ENCODE assay signal across 31 cellular contexts in genomic region chr10:72034040-72034499, GRCh38. TPM values are rescaled to one million over a fixed set of nuclear protein-coding genes. Genes with fewer than 3 reads are reported as not detected.
DNase-seq lines count a peak whose midpoint lies in the region; ATAC-seq, FAIRE-seq and TF ChIP-seq lines count a peak whose summit lies in the region.
"Had no signal": no experiment of that assay in that cellular context is flagged by ENCODE, and none has a peak within 500 bp of the region (broad histone marks: within the 10 kb centered on the region; RNA-seq: fewer than 3 reads in every experiment).

No MANE protein-coding gene starts in this region.

- no peak overlapping the region for H2BK12ac ChIP-seq in neuronal stem cell (ENCODE audit: low read length)

- H3K9me3 ChIP-seq in HepG2 (ENCODE audit: low read length), result no peaks in the 10 kb centered on the region
- H3K9me3 ChIP-seq in right lobe of liver, result no peaks in the 10 kb centered on the region
- H3K9me3 ChIP-seq in neuronal stem cell (replicated peaks in 1 of 2; ENCODE audit: control insufficient read depth in 2 of 2, insufficient read depth in 1 of 2, low read depth in 1 of 2, low read length in 2 of 2), result no peaks in the 10 kb centered on the region
- H3K9me3 ChIP-seq: BE2C, colonic mucosa, esophagus squamous epithelium, neutrophil, Peyer's patch, prostate gland had no signal

- H3K9ac ChIP-seq in HepG2 (ENCODE audit: insufficient read depth, low read depth, low read length), result peak overlapping the region; percentile 58
- no peak overlapping the region for H3K9ac ChIP-seq in neuronal stem cell (ENCODE audit: low read depth, low read length, poor library complexity)

- H4K20me1 ChIP-seq in HepG2 (ENCODE audit: insufficient read depth, low read length), result no peaks in the 10 kb centered on the region

- H3K79me2 ChIP-seq in HepG2 (ENCODE audit: insufficient read depth, low read length), result peaks cover 13% of the 10 kb centered on the region

- H3K18ac ChIP-seq in neuronal stem cell (ENCODE audit: low read length), result peak overlapping the region; percentile 50

- H3K36me3 ChIP-seq in HepG2 (replicated peaks in 1 of 2; ENCODE audit: control insufficient read depth in 1 of 2, insufficient read depth in 2 of 2, low read length in 2 of 2) (no peaks in the 10 kb centered on the region), right lobe of liver (no peaks in the 10 kb centered on the region), neuronal stem cell (replicated peaks in 1 of 2; ENCODE audit: control insufficient read depth in 2 of 2, insufficient read depth in 2 of 2, low read length in 2 of 2) (no peaks in the 10 kb centered on the region)
- H3K36me3 ChIP-seq: BE2C, brain microvascular endothelial cell, colonic mucosa, esophagus squamous epithelium, neutrophil, Peyer's patch, prostate gland had no signal

- FAIRE-seq in HepG2 (lab: Jason Lieb, UNC), result no peak

- peak overlapping the region; percentile 59 for H3K4me2 ChIP-seq in HepG2 (ENCODE audit: low read depth, low read length)
- no peak overlapping the region for H3K4me2 ChIP-seq in neuronal stem cell (ENCODE audit: insufficient read depth, low read length, poor library complexity, severe bottlenecking)
- H3K4me2 ChIP-seq: smooth muscle cell had no signal

- POLR2A ChIA-PET in HepG2 (lab: Yijun Ruan, JAX), result interaction anchor here (1.3 to 5.8 kb wide), 2 partner anchors 10 to 85 kb away, joined by 3 to 67 read pairs; no protein-coding TSS in a partner anchor

- intact Hi-C loops in HepG2 (cut with micrococcal nuclease; ENCODE audit: unreplicated experiment), result no loop called here
- intact Hi-C loops in right lobe of liver (cut with DNase I), result no loop called here

- H2AK5ac ChIP-seq in neuronal stem cell (ENCODE audit: low read depth, low read length), result no peak overlapping the region

- H2BK15ac ChIP-seq in neuronal stem cell (ENCODE audit: low read length), result no peak overlapping the region

- no peak for TF ChIP-seq RAD21 in HepG2 (CRISPR knock-in tag; IDR thresholded peaks at IDR 0.05)

- H3K23ac ChIP-seq in neuronal stem cell (ENCODE audit: low read depth, low read length, poor library complexity), result no peak overlapping the region

- H2BK5ac ChIP-seq in neuronal stem cell (ENCODE audit: low read length), result no peak overlapping the region

- H3K4me3 ChIP-seq in HepG2 (replicated peaks in 1 of 3; ENCODE audit: insufficient read depth in 1 of 3, low read depth in 2 of 3, low read length in 3 of 3) (peak overlapping the region in 1 of 3 experiments; percentile 41; a peak in 2 of 6 replicates), right lobe of liver (no peak overlapping the region), neuronal stem cell (ENCODE audit: low read length in 2 of 2) (no peak overlapping the region)
- H3K4me3 ChIP-seq: colonic mucosa, esophagus squamous epithelium, Peyer's patch, prostate gland, smooth muscle cell had no signal

- H3K4me1 ChIP-seq in HepG2 (ENCODE audit: insufficient read depth, low read length) (peaks cover 99% of the 10 kb centered on the region), right lobe of liver (peaks cover 0 to 6% (median 0%) of the 10 kb centered on the region in 4 donors), neuronal stem cell (ENCODE audit: control insufficient read depth in 2 of 2, insufficient read depth in 1 of 2, low read depth in 1 of 2, low read length in 2 of 2) (peaks cover 23 to 32% of the 10 kb centered on the region in 2 donors)
- H3K4me1 ChIP-seq: BE2C, colonic mucosa, Peyer's patch, prostate gland had no signal

- no peak overlapping the region for H3K4ac ChIP-seq in neuronal stem cell (ENCODE audit: low read length)

- no TSS peak for BruUV-seq in HepG2 (replicated peaks; lab: Mats Ljungman, UMichigan)

- H3K79me1 ChIP-seq in neuronal stem cell (ENCODE audit: low read depth, low read length), result no peaks in the 10 kb centered on the region

- no peak overlapping the region for H3K14ac ChIP-seq in neuronal stem cell (ENCODE audit: low read length)

- no peak overlapping the region for H2BK120ac ChIP-seq in neuronal stem cell (ENCODE audit: low read depth, low read length)

- H3K27me3 ChIP-seq in HepG2 (ENCODE audit: control insufficient read depth in 1 of 2, insufficient read depth in 2 of 2, low read length in 2 of 2) (no peaks in the 10 kb centered on the region), right lobe of liver (no peaks in the 10 kb centered on the region), layer of hippocampus (ENCODE audit: control insufficient read depth, insufficient read depth, low read length) (no peaks in the 10 kb centered on the region), neuronal stem cell (ENCODE audit: control insufficient read depth in 3 of 3, insufficient read depth in 3 of 3, low read depth in 1 of 3, low read length in 3 of 3) (no peaks in the 10 kb centered on the region)
- H3K27me3 ChIP-seq: BE2C, colonic mucosa, Peyer's patch had no signal

- TF ChIP-seq CTCF in HepG2 (CRISPR knock-in tag; IDR thresholded peaks at IDR 0.05) (no peak), right lobe of liver (IDR thresholded peaks at IDR 0.05) (no peak)

- H4K91ac ChIP-seq in neuronal stem cell (ENCODE audit: low read depth, low read length, poor library complexity), result no peak overlapping the region

- ATAC-seq in HepG2, result no peak
- ATAC-seq in right lobe of liver, result no peak
- no peak for ATAC-seq in GM19328 (IDR thresholded peaks at IDR 0.05; ENCODE audit: unreplicated experiment)
- ATAC-seq: activated T-cell treated with anti-CD3 and anti-CD28 coated beads, Interleukin-2, amount 50 U/mL, for 72 hours; HCT116 had no signal

- TF ChIP-seq EP300 in HepG2 (IDR thresholded peaks at IDR 0.05; ENCODE audit: low read depth in 2 of 2, low read length in 2 of 2) (no peak; a peak in 1 of 4 replicates), HepG2 (CRISPR knock-in tag; IDR thresholded peaks at IDR 0.05; ENCODE audit: borderline replicate concordance) (no peak)

- peak; percentile 55 for DNase-seq in HepG2 (ENCODE audit: low spot score)
- DNase-seq in right lobe of liver, result no peak
- DNase-seq in neuronal stem cell (ENCODE audit: low spot score), result no peak
- no peak for DNase-seq in NCI-H1694 (lab: John Stamatoyannopoulos, UW)
- DNase-seq in central memory CD4-positive, alpha-beta T cell, result no peak
- no peak for DNase-seq in DMS79 (lab: John Stamatoyannopoulos, UW)
- DNase-seq: activated CD4-positive, alpha-beta T cell treated with anti-CD3 and anti-CD28 coated beads, Interleukin-2, amount 50 U/mL, for 4 hours; activated naive CD4-positive, alpha-beta T cell treated with Interleukin-2 at 50 U/mL for 16 hours; activated T-cell treated with anti-CD3 and anti-CD28 coated beads, Interleukin-2, amount 50 U/mL, for 72 hours; BE2C; brain microvascular endothelial cell; colonic mucosa; DMS79 treated with DMSO at 0.1 percent for 48 hours; esophagus squamous epithelium; foreskin melanocyte; GF-D8; hippocampal formation; NCI-H1092 treated with DMSO at 0.1 percent for 48 hours; NCI-H1930; NCI-H2227 treated with DMSO at 0.1 percent for 48 hours; NCI-H526 treated with DMSO at 0.1 percent for 48 hours; Peyer's patch; stimulated activated CD4-positive, alpha-beta T cell treated with anti-CD3 and anti-CD28 coated beads, Interleukin-1b, Interleukin-23, amount 100 ng/mL, for 48 hours; SW 1271; T1000 had no signal

- 47% methylated on average over 5 of the region's 12 CpGs for WGBS in HepG2 (ENCODE audit: low lambda C conversion rate)
- 92% methylated on average over 6 of the region's 12 CpGs for WGBS in right lobe of liver (ENCODE audit: insufficient coverage, low coverage, low lambda C conversion rate, missing lambda C conversion rate)
- no CpG with 5 or more reads among the region's 12 CpGs for WGBS in neuronal stem cell (ENCODE audit: extremely low coverage in 2 of 2, insufficient read length in 2 of 2, insufficient replicate concordance in 1 of 2), 2 donors

- TF ChIP-seq POLR2A in HepG2 (IDR thresholded peaks at IDR 0.05; ENCODE audit: insufficient read depth in 1 of 2, low read depth in 2 of 2, low read length in 2 of 2) (no peak), right lobe of liver (IDR thresholded peaks at IDR 0.05) (no peak)

- H4K8ac ChIP-seq in neuronal stem cell (ENCODE audit: low read depth, low read length), result no peak overlapping the region

- CTCF ChIA-PET in HepG2 (lab: Yijun Ruan, JAX; ENCODE audit: low intra/inter-chr PET ratio, low total read pairs), result no interaction called here

- H3K27ac ChIP-seq in HepG2 (ENCODE audit: extremely low read length, insufficient read depth, low read length), result peak overlapping the region; percentile 75
- H3K27ac ChIP-seq in right lobe of liver, result no peak overlapping the region
- peak overlapping the region; percentile 46 for H3K27ac ChIP-seq in layer of hippocampus (ENCODE audit: low read depth, low read length)
- no peak overlapping the region for H3K27ac ChIP-seq in neuronal stem cell (replicated peaks; ENCODE audit: low read length)
- H3K27ac ChIP-seq: brain microvascular endothelial cell, colonic mucosa, esophagus squamous epithelium, neutrophil, Peyer's patch, prostate gland had no signal

- in situ Hi-C loops in HepG2 (cut with HindIII; ENCODE audit: extremely low pct_ligation_motif_present, low pct_unique_long_range_greater_than_20kb), result loop anchor here (5.0 to 25.0 kb wide), 2 partner anchors 52 to 697 kb away; no protein-coding TSS in a partner anchor

- H2AFZ ChIP-seq in HepG2 (ENCODE audit: low read length), result peak overlapping the region; percentile 52
- H2AFZ ChIP-seq in neuronal stem cell (ENCODE audit: low read length), result peak overlapping the region; percentile 38

RNA-seq across cellular contexts. Expression of gene SPOCK2, which starts 54.3 kb away (rescaled TPM):
- total RNA-seq in HepG2 (2016; rRNA removed; fragmentation: Illumina TruSeq; extraction: Trizol), result 4.7 and 8.6 TPM in 2 replicates
- 1.9 and 2.3 TPM in 2 replicates for total RNA-seq in HepG2 (2016; cell fraction: cytosol; rRNA removed; fragmentation: Illumina TruSeq; extraction: Trizol; ENCODE audit: low read depth)
- 5.6 and 7.5 TPM in 2 replicates for total RNA-seq in HepG2 (2016; cell fraction: insoluble cytoplasmic fraction; rRNA removed; fragmentation: Illumina TruSeq; extraction: Trizol)
- 4.9 and 6.3 TPM in 2 replicates for total RNA-seq in HepG2 (2016; cell fraction: membrane; rRNA removed; fragmentation: Illumina TruSeq; extraction: Trizol)
- total RNA-seq in HepG2 (2016; cell fraction: nucleus; rRNA removed; fragmentation: Illumina TruSeq; extraction: Trizol), result 4.5 and 7.0 TPM in 2 replicates
- 30.6 and 49.8 TPM in 2 replicates for polyA plus RNA-seq in HepG2 (2011; rRNA removed)
- 36.8 and 39.8 TPM in 2 replicates for polyA plus RNA-seq in HepG2 (2011; cell fraction: cytosol; rRNA removed)
- 38.0 and 46.6 TPM in 2 replicates for polyA plus RNA-seq in HepG2 (2011; cell fraction: nucleus; rRNA removed)
- polyA plus RNA-seq in HepG2 (2012), result 3.4 and 5.3 TPM in 2 replicates
- polyA plus RNA-seq in HepG2 (2016; cell fraction: cytosol; fragmentation: Illumina TruSeq; extraction: Trizol; ENCODE audit: low read depth), result 2.4 and 2.5 TPM in 2 replicates
- 4.6 and 4.7 TPM in 2 replicates for polyA plus RNA-seq in HepG2 (2016; cell fraction: insoluble cytoplasmic fraction; fragmentation: Illumina TruSeq; extraction: Trizol; ENCODE audit: low read depth)
- polyA plus RNA-seq in HepG2 (2016; cell fraction: membrane; fragmentation: Illumina TruSeq; extraction: Trizol; ENCODE audit: low read depth), result 3.8 and 5.6 TPM in 2 replicates
- polyA plus RNA-seq in HepG2 (2016; cell fraction: nucleus; fragmentation: Illumina TruSeq; extraction: Trizol; ENCODE audit: insufficient read depth, low read depth), result 12.2 and 13.8 TPM in 2 replicates
- polyA minus RNA-seq in HepG2 (2011; rRNA and poly(A)+ RNA removed; ENCODE audit: low replicate concordance), result 2.5 and 69.1 TPM in 2 replicates
- polyA minus RNA-seq in HepG2 (2011; cell fraction: cytosol; rRNA and poly(A)+ RNA removed), result 20.4 and 35.1 TPM in 2 replicates
- polyA minus RNA-seq in HepG2 (2011; cell fraction: nucleus; rRNA and poly(A)+ RNA removed), result 8.9 and 15.5 TPM in 2 replicates
- 1 to 10 TPM in 4 of 6 experiments, under 1 TPM in 2; 0.72 to 3.0 (median 1.2) TPM for total RNA-seq in right lobe of liver
- polyA plus RNA-seq in neuronal stem cell (2013, experiment 1 of 2), result 1.0 TPM
- polyA plus RNA-seq in neuronal stem cell (2013, experiment 2 of 2), result 1.0 TPM
- polyA plus RNA-seq: smooth muscle cell had no signal

Comparison
In these comparisons a context has a peak if more than half of its experiments do, and no peak if none do; other contexts are left out.
1. H3K27ac ChIP-seq: peak in HepG2 (single experiment) and layer of hippocampus (single experiment); none in right lobe of liver (0 of 3) and neuronal stem cell (single experiment).